1 cellular context compared by ENCODE assay signal in the genomic region with DNA sequence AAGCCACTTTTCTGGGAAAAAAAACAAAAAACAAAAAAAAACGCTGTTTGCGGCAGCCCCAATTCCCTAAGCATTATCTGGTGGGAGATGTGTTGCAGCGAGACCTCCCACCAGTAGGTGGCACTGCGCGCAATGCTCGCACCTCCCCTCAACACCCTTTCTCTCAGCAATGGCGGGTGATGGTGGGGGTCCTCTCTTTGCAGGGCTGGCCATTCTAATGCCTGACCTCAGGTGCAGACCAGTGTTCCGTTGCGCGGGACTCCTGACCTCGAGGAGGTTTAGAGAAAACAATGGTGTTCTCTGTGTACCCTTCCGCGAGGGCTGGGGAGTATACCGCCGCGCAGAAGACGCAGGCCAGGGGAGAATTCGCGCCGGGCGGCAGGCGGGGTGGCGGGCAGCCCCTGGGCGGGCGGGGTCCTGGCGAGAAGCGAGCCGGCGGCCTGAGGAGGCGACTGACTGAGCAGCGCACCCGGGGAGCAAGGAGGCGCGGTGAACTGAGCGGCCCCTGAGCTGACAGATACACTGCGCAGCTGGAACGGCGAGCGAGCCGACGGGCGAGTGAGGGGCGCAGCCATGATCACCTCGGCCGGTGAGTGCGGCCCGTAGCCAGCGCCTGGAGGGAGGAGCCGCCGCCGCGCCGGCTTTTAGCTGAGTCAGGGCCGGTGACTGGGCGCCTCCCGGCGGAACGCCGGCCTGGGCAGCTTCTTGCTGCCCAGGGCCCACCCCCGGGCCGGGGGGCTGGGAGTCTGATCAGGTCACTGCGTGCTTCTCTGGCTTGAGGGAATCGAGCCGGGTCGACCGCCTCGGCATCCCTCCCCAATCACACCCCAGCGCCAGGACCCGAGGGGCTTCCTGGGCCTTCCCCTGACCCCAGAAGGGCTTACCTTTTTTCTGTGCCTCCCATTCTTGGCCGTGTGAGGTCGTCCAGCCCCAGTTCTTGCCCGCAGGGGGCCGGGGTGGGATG.
A peak's percentile ranks its signal among the peaks of the same experiment; 100 is the strongest.
TF ChIP-seq lines count a peak whose summit lies in the region.

PSMD1 (plus strand) TSS at position 415 of the 964 bp plus-strand sequence; CDS start at position 574, 159 bp downstream.

TF ChIP-seq in K562, 482 proteins besides CTCF, POLR2A, EP300 and RAD21 (continued from another document):
- no peak for TF ChIP-seq CEBPZ (IDR thresholded peaks at IDR 0.05; ENCODE audit: borderline replicate concordance, low read depth, low read length)
- TF ChIP-seq GTF2A2 (tag; IDR thresholded peaks at IDR 0.05) = no peak
- peak; percentile 56 for TF ChIP-seq MAFK (IDR thresholded peaks at IDR 0.05; ENCODE audit: low read length)
- TF ChIP-seq, protein P1, sequence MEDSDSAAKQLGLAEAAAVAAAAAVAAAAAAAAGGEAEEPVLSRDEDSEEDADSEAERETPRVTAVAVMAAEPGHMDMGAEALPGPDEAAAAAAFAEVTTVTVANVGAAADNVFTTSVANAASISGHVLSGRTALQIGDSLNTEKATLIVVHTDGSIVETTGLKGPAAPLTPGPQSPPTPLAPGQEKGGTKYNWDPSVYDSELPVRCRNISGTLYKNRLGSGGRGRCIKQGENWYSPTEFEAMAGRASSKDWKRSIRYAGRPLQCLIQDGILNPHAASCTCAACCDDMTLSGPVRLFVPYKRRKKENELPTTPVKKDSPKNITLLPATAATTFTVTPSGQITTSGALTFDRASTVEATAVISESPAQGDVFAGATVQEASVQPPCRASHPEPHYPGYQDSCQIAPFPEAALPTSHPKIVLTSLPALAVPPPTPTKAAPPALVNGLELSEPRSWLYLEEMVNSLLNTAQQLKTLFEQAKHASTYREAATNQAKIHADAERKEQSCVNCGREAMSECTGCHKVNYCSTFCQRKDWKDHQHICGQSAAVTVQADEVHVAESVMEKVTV (CRISPR knock-in tag; IDR thresholded peaks at IDR 0.05) = no peak
- 0 out of 2 replicates have a peak, but pooled peaks have one; percentile 14 for TF ChIP-seq SMARCE1 (IDR thresholded peaks at IDR 0.05)
- TF ChIP-seq KAT8 (IDR thresholded peaks at IDR 0.05; ENCODE audit: low read depth) = no peak
- TF ChIP-seq PHB (CRISPR knock-in tag; IDR thresholded peaks at IDR 0.05) = no peak
- TF ChIP-seq, protein P2, sequence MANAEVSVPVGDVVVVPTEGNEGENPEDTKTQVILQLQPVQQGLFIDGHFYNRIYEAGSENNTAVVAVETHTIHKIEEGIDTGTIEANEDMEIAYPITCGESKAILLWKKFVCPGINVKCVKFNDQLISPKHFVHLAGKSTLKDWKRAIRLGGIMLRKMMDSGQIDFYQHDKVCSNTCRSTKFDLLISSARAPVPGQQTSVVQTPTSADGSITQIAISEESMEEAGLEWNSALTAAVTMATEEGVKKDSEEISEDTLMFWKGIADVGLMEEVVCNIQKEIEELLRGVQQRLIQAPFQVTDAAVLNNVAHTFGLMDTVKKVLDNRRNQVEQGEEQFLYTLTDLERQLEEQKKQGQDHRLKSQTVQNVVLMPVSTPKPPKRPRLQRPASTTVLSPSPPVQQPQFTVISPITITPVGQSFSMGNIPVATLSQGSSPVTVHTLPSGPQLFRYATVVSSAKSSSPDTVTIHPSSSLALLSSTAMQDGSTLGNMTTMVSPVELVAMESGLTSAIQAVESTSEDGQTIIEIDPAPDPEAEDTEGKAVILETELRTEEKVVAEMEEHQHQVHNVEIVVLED (CRISPR knock-in tag; IDR thresholded peaks at IDR 0.05) = no peak
- TF ChIP-seq CCNT2 (IDR thresholded peaks at IDR 0.05; ENCODE audit: borderline replicate concordance, extremely low read depth, insufficient read length, low read depth, low read length) = peak; percentile 46
- TF ChIP-seq, protein P3, sequence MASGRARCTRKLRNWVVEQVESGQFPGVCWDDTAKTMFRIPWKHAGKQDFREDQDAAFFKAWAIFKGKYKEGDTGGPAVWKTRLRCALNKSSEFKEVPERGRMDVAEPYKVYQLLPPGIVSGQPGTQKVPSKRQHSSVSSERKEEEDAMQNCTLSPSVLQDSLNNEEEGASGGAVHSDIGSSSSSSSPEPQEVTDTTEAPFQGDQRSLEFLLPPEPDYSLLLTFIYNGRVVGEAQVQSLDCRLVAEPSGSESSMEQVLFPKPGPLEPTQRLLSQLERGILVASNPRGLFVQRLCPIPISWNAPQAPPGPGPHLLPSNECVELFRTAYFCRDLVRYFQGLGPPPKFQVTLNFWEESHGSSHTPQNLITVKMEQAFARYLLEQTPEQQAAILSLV (tag; IDR thresholded peaks at IDR 0.05) = no peak
- no peak for TF ChIP-seq OTX1 (CRISPR knock-in tag; IDR thresholded peaks at IDR 0.05)
- TF ChIP-seq, protein P4, sequence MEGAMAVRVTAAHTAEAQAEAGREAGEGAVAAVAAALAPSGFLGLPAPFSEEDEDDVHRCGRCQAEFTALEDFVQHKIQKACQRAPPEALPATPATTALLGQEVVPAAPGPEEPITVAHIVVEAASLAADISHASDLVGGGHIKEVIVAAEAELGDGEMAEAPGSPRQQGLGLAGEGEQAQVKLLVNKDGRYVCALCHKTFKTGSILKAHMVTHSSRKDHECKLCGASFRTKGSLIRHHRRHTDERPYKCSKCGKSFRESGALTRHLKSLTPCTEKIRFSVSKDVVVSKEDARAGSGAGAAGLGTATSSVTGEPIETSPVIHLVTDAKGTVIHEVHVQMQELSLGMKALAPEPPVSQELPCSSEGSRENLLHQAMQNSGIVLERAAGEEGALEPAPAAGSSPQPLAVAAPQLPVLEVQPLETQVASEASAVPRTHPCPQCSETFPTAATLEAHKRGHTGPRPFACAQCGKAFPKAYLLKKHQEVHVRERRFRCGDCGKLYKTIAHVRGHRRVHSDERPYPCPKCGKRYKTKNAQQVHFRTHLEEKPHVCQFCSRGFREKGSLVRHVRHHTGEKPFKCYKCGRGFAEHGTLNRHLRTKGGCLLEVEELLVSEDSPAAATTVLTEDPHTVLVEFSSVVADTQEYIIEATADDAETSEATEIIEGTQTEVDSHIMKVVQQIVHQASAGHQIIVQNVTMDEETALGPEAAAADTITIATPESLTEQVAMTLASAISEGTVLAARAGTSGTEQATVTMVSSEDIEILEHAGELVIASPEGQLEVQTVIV (CRISPR knock-in tag; IDR thresholded peaks at IDR 0.05; ENCODE audit: borderline replicate concordance) = no peak
- peak; percentile 52 for TF ChIP-seq TAF9B (IDR thresholded peaks at IDR 0.05; ENCODE audit: partially characterized antibody)
- TF ChIP-seq EHMT2 (IDR thresholded peaks at IDR 0.05) = peak; percentile 28; the same call in 1 of the 2 replicates
- no peak for TF ChIP-seq ZNF165 (CRISPR knock-in tag; IDR thresholded peaks at IDR 0.05; ENCODE audit: borderline replicate concordance)
- TF ChIP-seq ZC3H11A (IDR thresholded peaks at IDR 0.05; ENCODE audit: low read depth, low read length) = no peak
- TF ChIP-seq ZNF766 (CRISPR knock-in tag; conservative IDR thresholded peaks at IDR 0.05) = no peak
- no peak for TF ChIP-seq ZBTB12 (CRISPR knock-in tag; IDR thresholded peaks at IDR 0.05)
- no peak for TF ChIP-seq ZNF408 (CRISPR knock-in tag; IDR thresholded peaks at IDR 0.05; ENCODE audit: low read depth)
- peak; percentile 27 to 58; a peak in 2 of 4 replicates for TF ChIP-seq MAZ (CRISPR knock-in tag; conservative IDR thresholded peaks at IDR 0.05 in 1 of 2, IDR thresholded peaks at IDR 0.05 in 1 of 2)
- no peak for TF ChIP-seq ZNF444 (CRISPR knock-in tag; IDR thresholded peaks at IDR 0.05)
- no peak for TF ChIP-seq NFIX (CRISPR knock-in tag; IDR thresholded peaks at IDR 0.05; ENCODE audit: low read depth)
- no peak for TF ChIP-seq KDM2B (CRISPR knock-in tag; IDR thresholded peaks at IDR 0.05)
- no peak for TF ChIP-seq MXD1 (CRISPR knock-in tag; IDR thresholded peaks at IDR 0.05; ENCODE audit: borderline replicate concordance, poor library complexity, severe bottlenecking)
- peak; percentile 80; the same call in 1 of the 2 replicates for TF ChIP-seq DIDO1 (tag; IDR thresholded peaks at IDR 0.05; ENCODE audit: low read depth)
- peak; percentile 50; the same call in 1 of the 2 replicates for TF ChIP-seq TAF7 (tag; IDR thresholded peaks at IDR 0.05)
- TF ChIP-seq, protein P5, sequence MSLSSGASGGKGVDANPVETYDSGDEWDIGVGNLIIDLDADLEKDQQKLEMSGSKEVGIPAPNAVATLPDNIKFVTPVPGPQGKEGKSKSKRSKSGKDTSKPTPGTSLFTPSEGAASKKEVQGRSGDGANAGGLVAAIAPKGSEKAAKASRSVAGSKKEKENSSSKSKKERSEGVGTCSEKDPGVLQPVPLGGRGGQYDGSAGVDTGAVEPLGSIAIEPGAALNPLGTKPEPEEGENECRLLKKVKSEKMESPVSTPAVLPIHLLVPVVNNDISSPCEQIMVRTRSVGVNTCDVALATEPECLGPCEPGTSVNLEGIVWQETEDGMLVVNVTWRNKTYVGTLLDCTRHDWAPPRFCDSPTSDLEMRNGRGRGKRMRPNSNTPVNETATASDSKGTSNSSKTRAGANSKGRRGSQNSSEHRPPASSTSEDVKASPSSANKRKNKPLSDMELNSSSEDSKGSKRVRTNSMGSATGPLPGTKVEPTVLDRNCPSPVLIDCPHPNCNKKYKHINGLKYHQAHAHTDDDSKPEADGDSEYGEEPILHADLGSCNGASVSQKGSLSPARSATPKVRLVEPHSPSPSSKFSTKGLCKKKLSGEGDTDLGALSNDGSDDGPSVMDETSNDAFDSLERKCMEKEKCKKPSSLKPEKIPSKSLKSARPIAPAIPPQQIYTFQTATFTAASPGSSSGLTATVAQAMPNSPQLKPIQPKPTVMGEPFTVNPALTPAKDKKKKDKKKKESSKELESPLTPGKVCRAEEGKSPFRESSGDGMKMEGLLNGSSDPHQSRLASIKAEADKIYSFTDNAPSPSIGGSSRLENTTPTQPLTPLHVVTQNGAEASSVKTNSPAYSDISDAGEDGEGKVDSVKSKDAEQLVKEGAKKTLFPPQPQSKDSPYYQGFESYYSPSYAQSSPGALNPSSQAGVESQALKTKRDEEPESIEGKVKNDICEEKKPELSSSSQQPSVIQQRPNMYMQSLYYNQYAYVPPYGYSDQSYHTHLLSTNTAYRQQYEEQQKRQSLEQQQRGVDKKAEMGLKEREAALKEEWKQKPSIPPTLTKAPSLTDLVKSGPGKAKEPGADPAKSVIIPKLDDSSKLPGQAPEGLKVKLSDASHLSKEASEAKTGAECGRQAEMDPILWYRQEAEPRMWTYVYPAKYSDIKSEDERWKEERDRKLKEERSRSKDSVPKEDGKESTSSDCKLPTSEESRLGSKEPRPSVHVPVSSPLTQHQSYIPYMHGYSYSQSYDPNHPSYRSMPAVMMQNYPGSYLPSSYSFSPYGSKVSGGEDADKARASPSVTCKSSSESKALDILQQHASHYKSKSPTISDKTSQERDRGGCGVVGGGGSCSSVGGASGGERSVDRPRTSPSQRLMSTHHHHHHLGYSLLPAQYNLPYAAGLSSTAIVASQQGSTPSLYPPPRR (CRISPR knock-in tag; IDR thresholded peaks at IDR 0.05; ENCODE audit: borderline replicate concordance) = no peak
- TF ChIP-seq CREBBP (IDR thresholded peaks at IDR 0.05; ENCODE audit: low read depth, low read length) = no peak
- TF ChIP-seq TAL1 (IDR thresholded peaks at IDR 0.05) = no peak; the same call in 1 of the 2 replicates
- TF ChIP-seq GATAD2A (IDR thresholded peaks at IDR 0.05) = no peak
- TF ChIP-seq CSDE1 (IDR thresholded peaks at IDR 0.05) = no peak
- TF ChIP-seq DACH1 (IDR thresholded peaks at IDR 0.05; ENCODE audit: partially characterized antibody) = peak; percentile 87
- TF ChIP-seq POLR2G (IDR thresholded peaks at IDR 0.05; ENCODE audit: low read depth, low read length) = peak; percentile 85
- TF ChIP-seq FOXP1 (CRISPR knock-in tag; IDR thresholded peaks at IDR 0.05) = 0 out of 2 replicates have a peak, but pooled peaks have one; percentile 26
- TF ChIP-seq CBFB (CRISPR knock-in tag; IDR thresholded peaks at IDR 0.05) = no peak
- peak in 1 of 2 experiments; percentile 62; a peak in 2 of 4 replicates for TF ChIP-seq RCOR1 (IDR thresholded peaks at IDR 0.05; ENCODE audit: borderline replicate concordance in 1 of 2, low read depth in 2 of 2, low read length in 2 of 2)
- 0 out of 3 replicates have a peak, but pooled peaks of 1 of the 2 experiments have one; percentile 65 for TF ChIP-seq CBX3 (IDR thresholded peaks at IDR 0.05; ENCODE audit: borderline replicate concordance in 1 of 2, low read length in 2 of 2)
- peak; percentile 46 for TF ChIP-seq NEUROD1 (IDR thresholded peaks at IDR 0.05; ENCODE audit: borderline replicate concordance, low read depth, low read length, partially characterized antibody)
- TF ChIP-seq FIP1L1 (IDR thresholded peaks at IDR 0.05; ENCODE audit: low read depth, low read length, poor library complexity, severe bottlenecking) = no peak
